Comparison of ENCODE assay signal across 1 cellular context in genomic region chr11:94802501-94802900, GRCh38.
TF ChIP-seq lines count a peak whose summit lies in the region.

No MANE protein-coding gene starts in this region.

TF ChIP-seq in HepG2, 621 proteins besides CTCF, POLR2A, EP300 and RAD21:
- TF ChIP-seq ZKSCAN5 (CRISPR knock-in tag; IDR thresholded peaks at IDR 0.05) (no peak), CREB1 (IDR thresholded peaks at IDR 0.05) (0 out of 2 replicates have a peak, but pooled peaks have one; percentile 18), CREB1 (CRISPR knock-in tag; IDR thresholded peaks at IDR 0.05) (no peak)
